In the genomic region with DNA sequence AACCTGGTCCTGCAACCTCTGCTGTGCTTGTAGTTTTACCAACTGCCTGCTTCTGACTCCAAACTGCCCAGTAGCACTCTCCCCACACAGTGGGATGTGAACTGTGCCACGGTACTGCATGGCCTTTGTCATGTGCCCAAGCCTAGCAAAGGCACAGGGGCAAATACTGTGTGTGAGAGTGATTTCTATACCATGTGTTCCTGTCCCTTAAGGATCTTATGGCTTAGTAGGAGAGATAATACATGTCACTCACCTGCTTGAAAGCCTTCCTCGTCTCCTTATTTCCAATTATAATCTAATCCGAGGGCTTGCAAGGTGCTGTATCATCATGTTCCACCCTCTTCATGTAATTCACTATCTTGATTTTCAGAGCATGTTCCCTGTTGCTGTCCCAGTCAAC, we compare ENCODE assay signal across 1 cellular context.
A peak's percentile ranks its signal among the peaks of the same experiment; 100 is the strongest.
TF ChIP-seq lines count a peak whose summit lies in the region.

No MANE protein-coding gene starts in this region.

TF ChIP-seq in K562, 482 proteins besides CTCF, POLR2A, EP300 and RAD21:
- TF ChIP-seq ZNF444 (CRISPR knock-in tag; IDR thresholded peaks at IDR 0.05) = no peak
- TF ChIP-seq ZEB2 (IDR thresholded peaks at IDR 0.05) = no peak
- no peak for TF ChIP-seq ZNF644 (tag; IDR thresholded peaks at IDR 0.05; ENCODE audit: low read depth)
- no peak for TF ChIP-seq GTF2B (IDR thresholded peaks at IDR 0.05; ENCODE audit: extremely low read depth, insufficient read length)
- TF ChIP-seq EP400 (IDR thresholded peaks at IDR 0.05) = no peak
- peak; percentile 57 for TF ChIP-seq PKNOX1 (IDR thresholded peaks at IDR 0.05)
- no peak for TF ChIP-seq SRSF7 (optimal IDR thresholded peaks at IDR 0.05; ENCODE audit: low read depth, low read length)
- peak; percentile 42; the same call in 1 of the 2 replicates for TF ChIP-seq C11orf30 (IDR thresholded peaks at IDR 0.05; ENCODE audit: low read depth)
